In genomic region chr7:75761801-75762200, GRCh38 we compare ENCODE assay signal across 1 cellular context.
TF ChIP-seq lines count a peak whose summit lies in the region.

No MANE protein-coding gene starts in this region.

TF ChIP-seq in HEK293, 187 proteins besides CTCF, POLR2A, EP300 and RAD21:
- TF ChIP-seq ZNF146 (tag by site-specific recombination; IDR thresholded peaks at IDR 0.05), result peak; percentile 43
